In genomic region chr15:39534996-39535395, GRCh38 we compare ENCODE assay signal across 21 cellular contexts.
"Had no signal": no experiment of that assay in that cellular context is flagged by ENCODE, and none has a peak within 500 bp of the region (broad histone marks: within the 10 kb centered on the region; RNA-seq: fewer than 3 reads in every experiment).

No MANE protein-coding gene starts in this region.

- H3K27me3 ChIP-seq: MG63, SJSA1 had no signal

- DNase-seq: Karpas-422, KG1, MG63, NCI-H1092 treated with DMSO at 0.1 percent for 48 hours, NCI-H1436, NCI-H187, NCI-H2029, NCI-H2081 treated with DMSO at 0.1 percent for 48 hours, NCI-H2171, NCI-H226, NCI-H446, NCI-H510A, NCI-H524 treated with DMSO at 0.1 percent for 48 hours, NCI-H69, NCI-H774, Right ventricle myocardium superior, RPMI8226, SIG-M5 had no signal

- H3K4me3 ChIP-seq: MG63, SJSA1, SK-N-MC had no signal

- H3K9me3 ChIP-seq: MG63, SJSA1 had no signal

- H3K27ac ChIP-seq: HL-60, SJSA1, SK-N-MC had no signal

- H3K36me3 ChIP-seq: MG63, SJSA1 had no signal
